ENCODE assay signal across 13 cellular contexts in genomic region chr17:31327534-31328526, GRCh38. TPM values are rescaled to one million over a fixed set of nuclear protein-coding genes. Genes with fewer than 3 reads are reported as not detected.
DNase-seq lines count a peak whose midpoint lies in the region; ATAC-seq and TF ChIP-seq lines count a peak whose summit lies in the region.
"Had no signal": no experiment of that assay in that cellular context is flagged by ENCODE, and none has a peak within 500 bp of the region (broad histone marks: within the 10 kb centered on the region; RNA-seq: fewer than 3 reads in every experiment).

No MANE protein-coding gene starts in this region.

- no peaks in the 10 kb centered on the region for H3K27me3 ChIP-seq in ovary

- ATAC-seq in GM21717 (IDR thresholded peaks at IDR 0.05; ENCODE audit: unreplicated experiment) (no peak), GM21723 (IDR thresholded peaks at IDR 0.05; ENCODE audit: unreplicated experiment) (no peak)
- ATAC-seq: left colon had no signal

- H3K4me1 ChIP-seq in ovary (ENCODE audit: insufficient read depth): no peaks in the 10 kb centered on the region

- no peaks in the 10 kb centered on the region for H3K9me3 ChIP-seq in ovary

- no peak for TF ChIP-seq EP300 in ovary (IDR thresholded peaks at IDR 0.05)

- H3K4me3 ChIP-seq in epithelial cell of esophagus (ENCODE audit: low read length) (no peak overlapping the region), ovary (no peak overlapping the region)

- DNase-seq in GM04503 (ENCODE audit: low read depth): peak; percentile 56
- peak; percentile 85 for DNase-seq in RPMI7951 (ENCODE audit: low read depth)
- DNase-seq in epithelial cell of esophagus (ENCODE audit: low read depth): peak; percentile 83
- DNase-seq in renal cortical epithelial cell (ENCODE audit: low read depth): peak; percentile 95
- no peak for DNase-seq in SKM-1 (lab: John Stamatoyannopoulos, UW; ENCODE audit: unreplicated experiment)
- DNase-seq in ovary: no peak
- DNase-seq: activated naive CD4-positive, alpha-beta T cell; left colon; NCI-H1092 had no signal

- no peak for TF ChIP-seq POLR2A in ovary (IDR thresholded peaks at IDR 0.05)

- intact Hi-C loops in ovary (cut with DNase I): no loop called here

- H3K27ac ChIP-seq in ovary: no peak overlapping the region
- H3K27ac ChIP-seq: VCaP had no signal

- H3K36me3 ChIP-seq in ovary: no peaks in the 10 kb centered on the region

- no peak for TF ChIP-seq CTCF in epithelial cell of esophagus (IDR thresholded peaks at IDR 0.05; ENCODE audit: insufficient read depth, low read depth, low read length, missing control alignments)
- TF ChIP-seq CTCF in ovary (IDR thresholded peaks at IDR 0.05): no peak

- 92 to 95% (median 94%) methylated on average over 12 of the region's 12 CpGs for WGBS in ovary, 3 donors

RNA-seq across cellular contexts. Expression of gene EVI2A, which starts 6.4 kb away (rescaled TPM):
- total RNA-seq in RPMI7951 (2014; rRNA removed; shearing (Covaris generic)): 16.6 and 21.7 TPM in 2 replicates
- total RNA-seq in renal cortical epithelial cell (0.15 TPM in 1 of 2 replicates, not detected in the other), ovary (1 to 10 TPM; 1.5 to 6.1 (median 3.1) TPM)
- 1 to 10 TPM; 2.5 to 7.1 TPM for polyA plus RNA-seq in ovary

RNA-seq across cellular contexts. Expression of gene EVI2B, which starts 14.0 kb away (rescaled TPM):
- 1.1 TPM in 2 replicates for total RNA-seq in RPMI7951 (2014; rRNA removed; shearing (Covaris generic))
- total RNA-seq in renal cortical epithelial cell (not detected in 2 replicates), ovary (1 to 10 TPM; 1.7 to 6.1 (median 3.0) TPM)
- polyA plus RNA-seq in ovary: 10 to 100 TPM in 1 of 2 donors, 1 to 10 TPM in 1; 2.0 to 31.9 TPM

RNA-seq across cellular contexts. Expression of gene OMG, which starts 30.8 kb away (rescaled TPM):
- not detected in 2 replicates for total RNA-seq in RPMI7951 (2014; rRNA removed; shearing (Covaris generic))
- total RNA-seq in renal cortical epithelial cell: 0.10 TPM in 1 of 2 replicates, not detected in the other
- 1 to 10 TPM in 2 of 7 donors, not detected in 5; 1.1 to 2.2 TPM for total RNA-seq in ovary
- polyA plus RNA-seq in ovary: 1 to 10 TPM in 1 of 2 donors, under 1 TPM in 1; 0.28 to 1.9 TPM
- total RNA-seq: ureter had no signal

Comparison
In these comparisons a context has a peak if more than half of its experiments do, and no peak if none do; other contexts are left out.
1. DNase-seq: peak in GM04503 (single experiment), RPMI7951 (single experiment), epithelial cell of esophagus (single experiment) and renal cortical epithelial cell (single experiment); none in SKM-1 (single experiment) and ovary (0 of 5).